1 cellular context compared by ENCODE assay signal in genomic region chr15:25508369-25509002, GRCh38.
TF ChIP-seq lines count a peak whose summit lies in the region.

No MANE protein-coding gene starts in this region.

TF ChIP-seq in H1, 55 proteins besides CTCF, POLR2A, EP300 and RAD21 (continued from another document):
- TF ChIP-seq, protein P1, sequence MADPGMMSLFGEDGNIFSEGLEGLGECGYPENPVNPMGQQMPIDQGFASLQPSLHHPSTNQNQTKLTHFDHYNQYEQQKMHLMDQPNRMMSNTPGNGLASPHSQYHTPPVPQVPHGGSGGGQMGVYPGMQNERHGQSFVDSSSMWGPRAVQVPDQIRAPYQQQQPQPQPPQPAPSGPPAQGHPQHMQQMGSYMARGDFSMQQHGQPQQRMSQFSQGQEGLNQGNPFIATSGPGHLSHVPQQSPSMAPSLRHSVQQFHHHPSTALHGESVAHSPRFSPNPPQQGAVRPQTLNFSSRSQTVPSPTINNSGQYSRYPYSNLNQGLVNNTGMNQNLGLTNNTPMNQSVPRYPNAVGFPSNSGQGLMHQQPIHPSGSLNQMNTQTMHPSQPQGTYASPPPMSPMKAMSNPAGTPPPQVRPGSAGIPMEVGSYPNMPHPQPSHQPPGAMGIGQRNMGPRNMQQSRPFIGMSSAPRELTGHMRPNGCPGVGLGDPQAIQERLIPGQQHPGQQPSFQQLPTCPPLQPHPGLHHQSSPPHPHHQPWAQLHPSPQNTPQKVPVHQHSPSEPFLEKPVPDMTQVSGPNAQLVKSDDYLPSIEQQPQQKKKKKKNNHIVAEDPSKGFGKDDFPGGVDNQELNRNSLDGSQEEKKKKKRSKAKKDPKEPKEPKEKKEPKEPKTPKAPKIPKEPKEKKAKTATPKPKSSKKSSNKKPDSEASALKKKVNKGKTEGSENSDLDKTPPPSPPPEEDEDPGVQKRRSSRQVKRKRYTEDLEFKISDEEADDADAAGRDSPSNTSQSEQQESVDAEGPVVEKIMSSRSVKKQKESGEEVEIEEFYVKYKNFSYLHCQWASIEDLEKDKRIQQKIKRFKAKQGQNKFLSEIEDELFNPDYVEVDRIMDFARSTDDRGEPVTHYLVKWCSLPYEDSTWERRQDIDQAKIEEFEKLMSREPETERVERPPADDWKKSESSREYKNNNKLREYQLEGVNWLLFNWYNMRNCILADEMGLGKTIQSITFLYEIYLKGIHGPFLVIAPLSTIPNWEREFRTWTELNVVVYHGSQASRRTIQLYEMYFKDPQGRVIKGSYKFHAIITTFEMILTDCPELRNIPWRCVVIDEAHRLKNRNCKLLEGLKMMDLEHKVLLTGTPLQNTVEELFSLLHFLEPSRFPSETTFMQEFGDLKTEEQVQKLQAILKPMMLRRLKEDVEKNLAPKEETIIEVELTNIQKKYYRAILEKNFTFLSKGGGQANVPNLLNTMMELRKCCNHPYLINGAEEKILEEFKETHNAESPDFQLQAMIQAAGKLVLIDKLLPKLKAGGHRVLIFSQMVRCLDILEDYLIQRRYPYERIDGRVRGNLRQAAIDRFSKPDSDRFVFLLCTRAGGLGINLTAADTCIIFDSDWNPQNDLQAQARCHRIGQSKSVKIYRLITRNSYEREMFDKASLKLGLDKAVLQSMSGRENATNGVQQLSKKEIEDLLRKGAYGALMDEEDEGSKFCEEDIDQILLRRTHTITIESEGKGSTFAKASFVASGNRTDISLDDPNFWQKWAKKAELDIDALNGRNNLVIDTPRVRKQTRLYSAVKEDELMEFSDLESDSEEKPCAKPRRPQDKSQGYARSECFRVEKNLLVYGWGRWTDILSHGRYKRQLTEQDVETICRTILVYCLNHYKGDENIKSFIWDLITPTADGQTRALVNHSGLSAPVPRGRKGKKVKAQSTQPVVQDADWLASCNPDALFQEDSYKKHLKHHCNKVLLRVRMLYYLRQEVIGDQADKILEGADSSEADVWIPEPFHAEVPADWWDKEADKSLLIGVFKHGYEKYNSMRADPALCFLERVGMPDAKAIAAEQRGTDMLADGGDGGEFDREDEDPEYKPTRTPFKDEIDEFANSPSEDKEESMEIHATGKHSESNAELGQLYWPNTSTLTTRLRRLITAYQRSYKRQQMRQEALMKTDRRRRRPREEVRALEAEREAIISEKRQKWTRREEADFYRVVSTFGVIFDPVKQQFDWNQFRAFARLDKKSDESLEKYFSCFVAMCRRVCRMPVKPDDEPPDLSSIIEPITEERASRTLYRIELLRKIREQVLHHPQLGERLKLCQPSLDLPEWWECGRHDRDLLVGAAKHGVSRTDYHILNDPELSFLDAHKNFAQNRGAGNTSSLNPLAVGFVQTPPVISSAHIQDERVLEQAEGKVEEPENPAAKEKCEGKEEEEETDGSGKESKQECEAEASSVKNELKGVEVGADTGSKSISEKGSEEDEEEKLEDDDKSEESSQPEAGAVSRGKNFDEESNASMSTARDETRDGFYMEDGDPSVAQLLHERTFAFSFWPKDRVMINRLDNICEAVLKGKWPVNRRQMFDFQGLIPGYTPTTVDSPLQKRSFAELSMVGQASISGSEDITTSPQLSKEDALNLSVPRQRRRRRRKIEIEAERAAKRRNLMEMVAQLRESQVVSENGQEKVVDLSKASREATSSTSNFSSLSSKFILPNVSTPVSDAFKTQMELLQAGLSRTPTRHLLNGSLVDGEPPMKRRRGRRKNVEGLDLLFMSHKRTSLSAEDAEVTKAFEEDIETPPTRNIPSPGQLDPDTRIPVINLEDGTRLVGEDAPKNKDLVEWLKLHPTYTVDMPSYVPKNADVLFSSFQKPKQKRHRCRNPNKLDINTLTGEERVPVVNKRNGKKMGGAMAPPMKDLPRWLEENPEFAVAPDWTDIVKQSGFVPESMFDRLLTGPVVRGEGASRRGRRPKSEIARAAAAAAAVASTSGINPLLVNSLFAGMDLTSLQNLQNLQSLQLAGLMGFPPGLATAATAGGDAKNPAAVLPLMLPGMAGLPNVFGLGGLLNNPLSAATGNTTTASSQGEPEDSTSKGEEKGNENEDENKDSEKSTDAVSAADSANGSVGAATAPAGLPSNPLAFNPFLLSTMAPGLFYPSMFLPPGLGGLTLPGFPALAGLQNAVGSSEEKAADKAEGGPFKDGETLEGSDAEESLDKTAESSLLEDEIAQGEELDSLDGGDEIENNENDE (IDR thresholded peaks at IDR 0.05; ENCODE audit: insufficient replicate concordance, low read length): no peak
- TF ChIP-seq SIRT6 (IDR thresholded peaks at IDR 0.05; ENCODE audit: low read length) (no peak), JUND (IDR thresholded peaks at IDR 0.05; ENCODE audit: low read length) (no peak)
